14 cellular contexts compared by ENCODE assay signal in genomic region chr16:59108374-59108773, GRCh38.
DNase-seq lines count a peak whose midpoint lies in the region; ATAC-seq and TF ChIP-seq lines count a peak whose summit lies in the region.
"Had no signal": no experiment of that assay in that cellular context is flagged by ENCODE, and none has a peak within 500 bp of the region (broad histone marks: within the 10 kb centered on the region; RNA-seq: fewer than 3 reads in every experiment).

No MANE protein-coding gene starts in this region.

- ATAC-seq in GM21360 (IDR thresholded peaks at IDR 0.05; ENCODE audit: unreplicated experiment) = no peak
- no peak for ATAC-seq in HG02970 (IDR thresholded peaks at IDR 0.05; ENCODE audit: low FRiP score, unreplicated experiment)

- intact Hi-C loops in posterior vena cava (cut with DNase I) = no loop called here

- TF ChIP-seq CTCF in LNCAP (IDR thresholded peaks at IDR 0.05) = peak; percentile 25; the same call in 1 of the 2 replicates
- TF ChIP-seq CTCF in retinal pigment epithelial cell (conservative IDR thresholded peaks at IDR 0.05; ENCODE audit: low read depth, low read length) = peak; percentile 8

- DNase-seq in RKO (ENCODE audit: low spot score) (peak; percentile 2), dermis blood vessel endothelial cell (peak; percentile 7), retinal pigment epithelial cell (ENCODE audit: low read depth) (no peak), posterior vena cava (ENCODE audit: low spot score) (no peak)
- DNase-seq: BE2C; CD4-positive, alpha-beta memory T cell; DND-41; GDM1; GM23248; H7; KG1 had no signal

- no peak overlapping the region for H3K4me3 ChIP-seq in retinal pigment epithelial cell (ENCODE audit: low read length)
- H3K4me3 ChIP-seq: GM23248 had no signal

Comparison
In these comparisons a context has a peak if more than half of its experiments do, and no peak if none do; other contexts are left out.
1. DNase-seq: peak in RKO (single experiment) and dermis blood vessel endothelial cell (single experiment); none in retinal pigment epithelial cell (single experiment) and posterior vena cava (single experiment).